In the genomic region with DNA sequence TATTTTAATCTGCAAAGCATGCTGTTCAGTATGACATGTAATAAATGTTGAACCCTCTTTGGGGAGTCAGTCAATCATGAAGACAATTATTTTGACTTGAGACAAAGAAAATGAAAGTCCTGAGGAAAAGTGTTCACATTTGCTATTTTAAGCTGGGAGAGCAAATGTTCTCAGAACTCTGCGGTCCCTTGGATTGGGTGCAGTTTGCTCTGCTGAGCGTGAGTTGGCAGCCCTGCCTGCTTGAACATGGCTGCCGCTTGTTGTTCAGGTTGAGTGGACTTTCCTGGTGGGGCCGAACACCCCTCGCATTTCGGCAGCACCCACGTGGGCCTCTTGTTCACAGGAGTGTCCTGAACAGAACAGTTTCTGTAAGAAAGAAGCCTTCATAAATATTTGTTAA, we compare ENCODE assay signal across 22 cellular contexts. TPM values are rescaled to one million over a fixed set of nuclear protein-coding genes. Genes with fewer than 3 reads are reported as not detected.
A peak's percentile ranks its signal among the peaks of the same experiment; 100 is the strongest.
DNase-seq lines count a peak whose midpoint lies in the region; ATAC-seq, FAIRE-seq and TF ChIP-seq lines count a peak whose summit lies in the region.
"Had no signal": no experiment of that assay in that cellular context is flagged by ENCODE, and none has a peak within 500 bp of the region (broad histone marks: within the 10 kb centered on the region; RNA-seq: fewer than 3 reads in every experiment).

No MANE protein-coding gene starts in this region.

- no peaks in the 10 kb centered on the region for H3K27me3 ChIP-seq in esophagus muscularis mucosa
- no peaks in the 10 kb centered on the region for H3K27me3 ChIP-seq in stomach
- H3K27me3 ChIP-seq: left lung had no signal

- H3K4me3 ChIP-seq in esophagus muscularis mucosa (no peak overlapping the region), stomach (no peak overlapping the region)
- H3K4me3 ChIP-seq: left lung, smooth muscle cell had no signal

- H3K36me3 ChIP-seq in esophagus muscularis mucosa (no peaks in the 10 kb centered on the region), stomach (no peaks in the 10 kb centered on the region)
- H3K36me3 ChIP-seq: left lung had no signal

- DNase-seq in H54 (ENCODE audit: insufficient read length, low spot score) (no peak), esophagus muscularis mucosa (ENCODE audit: extremely low spot score) (no peak), midbrain (lab: John Stamatoyannopoulos, UW) (peak; percentile 26), stomach (no peak), NCI-H69 (lab: John Stamatoyannopoulos, UW) (no peak), NCI-H510A (lab: John Stamatoyannopoulos, UW) (no peak), NCI-H524 (lab: John Stamatoyannopoulos, UW) (no peak)
- DNase-seq: activated CD4-positive, alpha-beta T cell treated with anti-CD3 and anti-CD28 coated beads for 1 hour; CD8-positive, alpha-beta memory T cell; DMS79 treated with DMSO at 0.1 percent for 48 hours; KG1; left lung; NCI-H1930; NCI-H446; RPMI8226; stimulated activated CD4-positive, alpha-beta T cell treated with anti-CD3 and anti-CD28 coated beads, Interleukin-4, amount 100 ng/mL, for 1 hour had no signal

- no peak for ATAC-seq in HG02885 (IDR thresholded peaks at IDR 0.05; ENCODE audit: poor library complexity, unreplicated experiment)
- ATAC-seq: activated naive CD4-positive, alpha-beta T cell treated with anti-CD3 and anti-CD28 coated beads, Interleukin-2, amount 50 U/mL, for 72 hours; left lung had no signal

- intact Hi-C loops in esophagus muscularis mucosa (cut with DNase I), result no loop called here
- intact Hi-C loops in stomach (cut with DNase I; ENCODE audit: low total_unique reads), result no loop called here

- peak overlapping the region; percentile 5 to 55 (median 31) for H3K27ac ChIP-seq in esophagus muscularis mucosa (replicated peaks in 1 of 4)
- peak overlapping the region in 4 of 5 donors; percentile 2 to 62 (median 39) for H3K27ac ChIP-seq in stomach
- H3K27ac ChIP-seq: left lung, parathyroid adenoma had no signal

- H3K9me3 ChIP-seq in esophagus muscularis mucosa (no peaks in the 10 kb centered on the region), stomach (no peaks in the 10 kb centered on the region)
- H3K9me3 ChIP-seq: left lung had no signal

- H3K4me1 ChIP-seq in esophagus muscularis mucosa, result peaks cover 6 to 41% (median 25%) of the 10 kb centered on the region in 4 donors
- H3K4me1 ChIP-seq in stomach, result peaks cover 17 to 71% (median 44%) of the 10 kb centered on the region in 4 donors
- H3K4me1 ChIP-seq: parathyroid adenoma had no signal

- FAIRE-seq in H54 (lab: Jason Lieb, UNC), result peak; percentile 48
- FAIRE-seq: frontal cortex had no signal

- TF ChIP-seq EP300 in esophagus muscularis mucosa (IDR thresholded peaks at IDR 0.05) (no peak), stomach (IDR thresholded peaks at IDR 0.05) (no peak)

- TF ChIP-seq CTCF in esophagus muscularis mucosa (IDR thresholded peaks at IDR 0.05) (no peak), stomach (IDR thresholded peaks at IDR 0.05) (no peak)

- 75% methylated on average over 7 of the region's 7 CpGs for WGBS in esophagus muscularis mucosa
- WGBS in stomach, 5 donors, result 68 to 86% (median 75%) methylated on average over 7 of the region's 7 CpGs

- no peak for TF ChIP-seq POLR2A in H54 (IDR thresholded peaks at IDR 0.05; ENCODE audit: low read depth, low read length)
- no peak for TF ChIP-seq POLR2A in esophagus muscularis mucosa (IDR thresholded peaks at IDR 0.05; ENCODE audit: low read depth)
- no peak for TF ChIP-seq POLR2A in stomach (IDR thresholded peaks at IDR 0.05)

RNA-seq across cellular contexts. Expression of a gene that starts 10.8 kb away (rescaled TPM):
- not detected for total RNA-seq in esophagus muscularis mucosa
- not detected for total RNA-seq in stomach
- not detected for polyA plus RNA-seq in stomach
- total RNA-seq: activated CD8-positive, alpha-beta memory T cell treated with anti-CD3 and anti-CD28 coated beads for 36 hours; activated naive CD4-positive, alpha-beta T cell treated with anti-CD3 and anti-CD28 coated beads, Interleukin-2, amount 50 U/mL, for 72 hours; CD8-positive, alpha-beta memory T cell; frontal cortex; left lung; smooth muscle cell had no signal
- polyA plus RNA-seq: CD8-positive, alpha-beta memory T cell had no signal

RNA-seq across cellular contexts. Expression of a gene that starts 45.0 kb away (rescaled TPM):
- total RNA-seq in esophagus muscularis mucosa (10 to 100 TPM; 21.2 to 56.5 (median 35.1) TPM), stomach (100 to 1,000 TPM in 3 of 5 donors, 10 to 100 TPM in 2; 58.3 to 319 (median 127) TPM)
- 10 to 100 TPM; 11.6 to 24.1 (median 16.0) TPM for polyA plus RNA-seq in stomach
